Comparison of ENCODE assay signal across 8 cellular contexts in genomic region chr6:37021356-37022129, GRCh38. TPM values are rescaled to one million over a fixed set of nuclear protein-coding genes. Genes with fewer than 3 reads are reported as not detected.
DNase-seq lines count a peak whose midpoint lies in the region; ATAC-seq and TF ChIP-seq lines count a peak whose summit lies in the region.

No MANE protein-coding gene starts in this region.

- peaks cover 49% of the 10 kb centered on the region for H3K4me1 Mint-ChIP-seq in CD4-positive, alpha-beta T cell (ENCODE audit: low read depth)
- peaks cover 2% of the 10 kb centered on the region for H3K4me1 Mint-ChIP-seq in endothelial cell (ENCODE audit: unreplicated experiment)

- no peaks in the 10 kb centered on the region for H4K20me1 ChIP-seq in Loucy (ENCODE audit: insufficient read depth, low read length, poor library complexity, severe bottlenecking)

- H3K79me2 ChIP-seq in Loucy (ENCODE audit: insufficient read depth, low read length), result no peaks in the 10 kb centered on the region

- peaks cover 7% of the 10 kb centered on the region for H3K4me1 ChIP-seq in Loucy (ENCODE audit: insufficient read depth, low read length, poor library complexity, severe bottlenecking)

- no peaks in the 10 kb centered on the region for H3K36me3 Mint-ChIP-seq in CD4-positive, alpha-beta T cell (ENCODE audit: low read depth)
- no peaks in the 10 kb centered on the region for H3K36me3 Mint-ChIP-seq in endothelial cell (ENCODE audit: low read depth, unreplicated experiment)

- intact Hi-C loops in CD4-positive, alpha-beta T cell (cut with DNase I, micrococcal nuclease), result loop anchor here in 1 of 2 experiments (1.0 to 2.0 kb wide), 2 partner anchors 25 to 188 kb away; no protein-coding TSS in a partner anchor
- intact Hi-C loops in sciatic nerve (cut with DNase I), result loop anchor here (5.0 kb wide), 1 partner anchor 44 kb away; no protein-coding TSS in a partner anchor

- H3F3A ChIP-seq in Loucy (ENCODE audit: low read depth), result no peaks in the 10 kb centered on the region

- H2AFZ ChIP-seq in Loucy (ENCODE audit: low read length), result no peak overlapping the region

- no peaks in the 10 kb centered on the region for H3K9me3 ChIP-seq in CD4-positive, alpha-beta T cell (ENCODE audit: control insufficient read depth, low read length)
- H3K9me3 ChIP-seq in Loucy (ENCODE audit: insufficient read depth, low read depth, low read length), result no peaks in the 10 kb centered on the region

- peak; percentile 53 for ATAC-seq in CD4-positive, alpha-beta T cell (ENCODE audit: poor library complexity)
- ATAC-seq in sciatic nerve (no peak), HG03457 (IDR thresholded peaks at IDR 0.05; ENCODE audit: unreplicated experiment) (no peak)

- no peaks in the 10 kb centered on the region for H3K9me3 Mint-ChIP-seq in CD4-positive, alpha-beta T cell
- no peaks in the 10 kb centered on the region for H3K9me3 Mint-ChIP-seq in endothelial cell (ENCODE audit: unreplicated experiment)

- H3K27ac Mint-ChIP-seq in CD4-positive, alpha-beta T cell, result peak overlapping the region; percentile 32
- H3K27ac Mint-ChIP-seq in endothelial cell (ENCODE audit: unreplicated experiment), result no peak overlapping the region

- H3K4me2 ChIP-seq in Loucy (ENCODE audit: low read depth, low read length, poor library complexity, severe bottlenecking), result no peak overlapping the region

- no peaks in the 10 kb centered on the region for H3K36me3 ChIP-seq in Loucy (ENCODE audit: insufficient read depth, low read length)

- CTCF ChIA-PET in CD4-positive, alpha-beta T cell (lab: Charles Lee), result interaction anchor here (0.8 to 9.0 kb wide), 12 partner anchors 10 to 293 kb away, joined by 3 to 205 read pairs (median 5); partner anchors contain the start of genes MTCH1 and PIM1

- peak; percentile 68 for TF ChIP-seq CTCF in CD4-positive, alpha-beta T cell (IDR thresholded peaks at IDR 0.05)
- TF ChIP-seq CTCF in Loucy (conservative IDR thresholded peaks at IDR 0.05; ENCODE audit: low read length) (peak; percentile 74), endothelial cell (IDR thresholded peaks at IDR 0.05; ENCODE audit: unreplicated experiment) (no peak)

- no peak overlapping the region for H3K27ac ChIP-seq in CD4-positive, alpha-beta T cell (ENCODE audit: low read depth, low read length)

- H3K9me2 ChIP-seq in Loucy (replicated peaks; ENCODE audit: low read depth, low read length), result no peaks in the 10 kb centered on the region

- H3K4me3 ChIP-seq in Loucy (ENCODE audit: low read length, poor library complexity, severe bottlenecking), result no peak overlapping the region

- H3K27me3 Mint-ChIP-seq in CD4-positive, alpha-beta T cell, result no peaks in the 10 kb centered on the region
- peaks cover 6% of the 10 kb centered on the region for H3K27me3 Mint-ChIP-seq in endothelial cell (ENCODE audit: unreplicated experiment)

- no peak overlapping the region for H3K9ac ChIP-seq in Loucy (ENCODE audit: low read depth, low read length, poor library complexity, severe bottlenecking)

- POLR2A ChIA-PET in CD4-positive, alpha-beta T cell (lab: Charles Lee), result interaction anchor here (1.0 to 10.2 kb wide), 11 partner anchors 25 to 188 kb away, joined by 3 to 164 read pairs (median 6); partner anchors contain the start of genes C6orf89, MTCH1 and PIM1

- H3K4me3 Mint-ChIP-seq in CD4-positive, alpha-beta T cell, result no peak overlapping the region
- H3K4me3 Mint-ChIP-seq in endothelial cell (ENCODE audit: unreplicated experiment), result no peak overlapping the region

- DNase-seq in CD4-positive, alpha-beta T cell, result peak; percentile 51 to 83 (median 70)
- DNase-seq in activated CD4-positive, alpha-beta T cell treated with anti-CD3 and anti-CD28 coated beads for 4 hours, result peak; percentile 74 to 78
- peak; percentile 58 for DNase-seq in endothelial cell (ENCODE audit: low spot score)
- DNase-seq in stimulated activated CD4-positive, alpha-beta T cell treated with anti-CD3 and anti-CD28 coated beads, Interleukin-2, amount 100 ng/mL, for 4 hours (ENCODE audit: low read depth), result peak; percentile 69
- no peak for DNase-seq in sciatic nerve (ENCODE audit: low spot score)
- no peak for DNase-seq in DMS153 (lab: John Stamatoyannopoulos, UW)

- H3K27me3 ChIP-seq in CD4-positive, alpha-beta T cell (ENCODE audit: control insufficient read depth, insufficient read depth, low read length), result no peaks in the 10 kb centered on the region
- H3K27me3 ChIP-seq in Loucy (ENCODE audit: insufficient read depth, low read length, poor library complexity, severe bottlenecking), result no peaks in the 10 kb centered on the region

RNA-seq across cellular contexts. Expression of gene FGD2, which starts 16.1 kb away (rescaled TPM):
- total RNA-seq in CD4-positive, alpha-beta T cell, result 1 to 10 TPM; 1.2 TPM
- 0.10 TPM for total RNA-seq in endothelial cell (ENCODE audit: unreplicated experiment)
- total RNA-seq in sciatic nerve, result 19.7 TPM

RNA-seq across cellular contexts. Expression of gene MTCH1, which starts 35.5 kb away (rescaled TPM):
- total RNA-seq in CD4-positive, alpha-beta T cell, result 100 to 1,000 TPM; 231 to 239 TPM
- total RNA-seq in endothelial cell (ENCODE audit: unreplicated experiment) (304 TPM), sciatic nerve (154 TPM)

Comparison
In these comparisons a context has a peak if more than half of its experiments do, and no peak if none do; other contexts are left out.
1. DNase-seq: peak in CD4-positive, alpha-beta T cell (10 of 10), activated CD4-positive, alpha-beta T cell treated with anti-CD3 and anti-CD28 coated beads for 4 hours (2 of 2), endothelial cell (single experiment) and stimulated activated CD4-positive, alpha-beta T cell treated with anti-CD3 and anti-CD28 coated beads, Interleukin-2, amount 100 ng/mL, for 4 hours (single experiment); none in sciatic nerve (single experiment) and DMS153 (single experiment).